10 cellular contexts compared by ENCODE assay signal in the genomic region with DNA sequence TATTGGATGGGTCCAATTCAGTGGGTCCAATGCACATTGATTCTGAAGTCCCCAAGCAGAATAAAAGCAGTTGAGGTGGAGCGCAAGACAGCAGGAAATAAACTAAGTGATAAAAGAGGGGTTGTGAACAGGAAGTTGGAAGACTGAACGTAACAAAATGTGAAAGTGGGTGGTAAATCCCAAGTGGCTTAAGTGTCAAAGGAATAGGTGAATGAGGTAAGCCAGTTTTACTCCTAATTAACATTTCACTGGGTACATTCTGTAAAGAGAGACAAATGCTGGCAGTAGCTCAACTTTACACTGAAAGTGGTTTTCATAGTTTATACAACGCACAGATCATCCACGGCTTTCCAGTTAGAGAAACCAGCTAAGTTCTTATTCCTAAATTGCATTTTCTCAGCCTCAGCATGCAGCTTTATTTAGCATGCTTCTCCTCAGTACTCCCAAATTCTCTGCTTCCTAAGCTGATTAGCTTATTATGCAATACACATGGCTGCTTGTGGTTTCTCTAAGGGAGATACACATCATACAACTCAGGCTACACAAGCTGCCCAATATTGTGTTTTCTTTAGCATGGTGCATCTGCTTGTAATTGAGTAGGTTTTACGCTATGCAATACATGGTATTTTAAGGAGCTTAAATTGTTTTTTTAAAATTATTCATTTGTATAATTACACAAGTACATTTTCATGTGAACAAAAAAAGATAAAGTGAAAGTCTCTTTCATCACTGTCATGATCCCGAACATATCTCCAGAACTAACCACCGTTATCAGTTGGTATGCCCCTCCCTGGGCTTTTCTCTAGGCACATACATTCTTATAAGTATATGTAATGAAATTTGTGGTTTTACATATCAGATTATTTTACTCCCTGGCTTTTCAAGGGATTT. TPM values are rescaled to one million over a fixed set of nuclear protein-coding genes. Genes with fewer than 3 reads are reported as not detected.
DNase-seq lines count a peak whose midpoint lies in the region; ATAC-seq and TF ChIP-seq lines count a peak whose summit lies in the region.
"Had no signal": no experiment of that assay in that cellular context is flagged by ENCODE, and none has a peak within 500 bp of the region (broad histone marks: within the 10 kb centered on the region; RNA-seq: fewer than 3 reads in every experiment).

No MANE protein-coding gene starts in this region.

- intact Hi-C loops in esophagus squamous epithelium (cut with DNase I) = no loop called here

- H3K9me3 ChIP-seq in OCI-LY3 (ENCODE audit: insufficient read depth, low read length) (no peaks in the 10 kb centered on the region), esophagus squamous epithelium (no peaks in the 10 kb centered on the region)

- H3K27me3 ChIP-seq in OCI-LY3 (ENCODE audit: low read depth, low read length) (no peaks in the 10 kb centered on the region), esophagus squamous epithelium (no peaks in the 10 kb centered on the region)

- peak overlapping the region; percentile 4; the same call in 1 of the 2 replicates for H3K9ac ChIP-seq in OCI-LY3 (ENCODE audit: low read length)

- H3K4me3 ChIP-seq in OCI-LY3 (ENCODE audit: low read length) = peak overlapping the region; percentile 48
- H3K4me3 ChIP-seq in esophagus squamous epithelium = peak overlapping the region in 1 of 4 donors; percentile 4

- no peaks in the 10 kb centered on the region for H4K20me1 ChIP-seq in OCI-LY3 (ENCODE audit: insufficient read depth, low read length)

- no peak for ATAC-seq in GM19351 (IDR thresholded peaks at IDR 0.05; ENCODE audit: unreplicated experiment)
- no peak for ATAC-seq in GM19035 (IDR thresholded peaks at IDR 0.05; ENCODE audit: unreplicated experiment)
- ATAC-seq in HG03045 (IDR thresholded peaks at IDR 0.05; ENCODE audit: unreplicated experiment) = no peak

- no peak for TF ChIP-seq POLR2A in esophagus squamous epithelium (IDR thresholded peaks at IDR 0.05)

- whole genome bisulfite sequencing in esophagus squamous epithelium, 2 donors = 38 to 39% methylated on average over 7 of the region's 7 CpGs

- H2AFZ ChIP-seq in OCI-LY3 (ENCODE audit: low read depth, low read length) = no peak overlapping the region

- H3K79me2 ChIP-seq in OCI-LY3 (ENCODE audit: low read length) = no peaks in the 10 kb centered on the region

- no peaks in the 10 kb centered on the region for H3K36me3 ChIP-seq in OCI-LY3 (replicated peaks; ENCODE audit: low read depth, low read length)
- no peaks in the 10 kb centered on the region for H3K36me3 ChIP-seq in esophagus squamous epithelium

- DNase-seq in SIG-M5 treated with dmso at 0.1 percent for 504 hours (lab: John Stamatoyannopoulos, UW; ENCODE audit: unreplicated experiment) = peak; percentile 52
- DNase-seq in SIG-M5 (lab: John Stamatoyannopoulos, UW) = no peak
- DNase-seq in esophagus squamous epithelium (lab: John Stamatoyannopoulos, UW) = no peak
- DNase-seq in superior temporal gyrus (ENCODE audit: extremely low spot score) = peak; percentile 66
- DNase-seq: ACHN; stimulated activated CD4-positive, alpha-beta T cell treated with anti-CD3 and anti-CD28 coated beads, Interleukin-2, amount 100 ng/mL, for 24 hours had no signal

- TF ChIP-seq CTCF in OCI-LY3 (IDR thresholded peaks at IDR 0.05; ENCODE audit: low read depth, low read length) = no peak
- no peak for TF ChIP-seq CTCF in esophagus squamous epithelium (IDR thresholded peaks at IDR 0.05)

- H3K4me1 ChIP-seq in OCI-LY3 (ENCODE audit: low read length) = peaks cover 64% of the 10 kb centered on the region
- H3K4me1 ChIP-seq in esophagus squamous epithelium = peaks cover 26 to 68% (median 37%) of the 10 kb centered on the region in 3 donors

- peak overlapping the region; percentile 72 for H3K4me2 ChIP-seq in OCI-LY3 (ENCODE audit: low read length)

- H3K27ac ChIP-seq in OCI-LY3 (ENCODE audit: low read length) (peak overlapping the region; percentile 82), esophagus squamous epithelium (peak overlapping the region; percentile 31 to 73 (median 64))

RNA-seq across cellular contexts. Expression of gene HSD17B4, which starts 34.2 kb away (rescaled TPM):
- total RNA-seq in esophagus squamous epithelium = 100 to 1,000 TPM; 108 to 216 (median 141) TPM

Comparison
In these comparisons a context has a peak if more than half of its experiments do, and no peak if none do; other contexts are left out.
1. DNase-seq: peak in SIG-M5 treated with dmso at 0.1 percent for 504 hours (single experiment) and superior temporal gyrus (single experiment); none in SIG-M5 (single experiment) and esophagus squamous epithelium (single experiment).